25 cellular contexts compared by ENCODE assay signal in genomic region chr15:28018291-28019044, GRCh38.
"Had no signal": no experiment of that assay in that cellular context is flagged by ENCODE, and none has a peak within 500 bp of the region (broad histone marks: within the 10 kb centered on the region; RNA-seq: fewer than 3 reads in every experiment).

No MANE protein-coding gene starts in this region.

- H3K4me3 Mint-ChIP-seq: activated naive CD8-positive, alpha-beta T cell treated with anti-CD3 and anti-CD28 coated beads for 36 hours; activated T-cell treated with anti-CD3 and anti-CD28 coated beads, Interleukin-2, amount 50 U/mL, for 24 hours; dendritic cell treated with granulocyte-macrophage colony-stimulating factor and Interleukin-4, amounts not matched to agents 40 ng/mL and 50 ng/mL, for 4 days; natural killer cell treated with Interleukin-12 subunit alpha and Interleukin-12 subunit beta and Interleukin-15 and Interleukin-18, amount 100 ng/mL, for 72 hours; stimulated activated memory B cell treated with anti-CD40 and anti-IgM and Interleukin-4, amounts not matched to agents 10 μg/mL and 1 μg/mL and 100 μg/mL, for 72 hours; T-cell; T-helper 2 cell treated with Interferon-gamma antibody and Interleukin-4, amounts not matched to agents 5 μg/mL and 100 μg/mL, for 36 hours had no signal

- H3K4me2 ChIP-seq: smooth muscle cell had no signal

- FAIRE-seq: astrocyte, endometrium had no signal

- H3K9me3 Mint-ChIP-seq: activated naive CD8-positive, alpha-beta T cell treated with anti-CD3 and anti-CD28 coated beads for 36 hours; activated T-cell treated with anti-CD3 and anti-CD28 coated beads, Interleukin-2, amount 50 U/mL, for 24 hours; activated T-helper 2 cell treated with anti-CD3 and anti-CD28 coated beads, Interferon-gamma antibody, Interleukin-2, Interleukin-4, amounts not matched to agents 10 μg/mL and 5 μg/mL and 100 μg/mL, durations not matched to agents 14 hours and 24 hours and 36 hours; dendritic cell treated with granulocyte-macrophage colony-stimulating factor and Interleukin-4, amounts not matched to agents 40 ng/mL and 50 ng/mL, for 4 days; natural killer cell treated with Interleukin-12 subunit alpha and Interleukin-12 subunit beta and Interleukin-15 and Interleukin-18, amount 100 ng/mL, for 72 hours; stimulated activated memory B cell treated with anti-CD40 and anti-IgM and Interleukin-4, amounts not matched to agents 10 μg/mL and 1 μg/mL and 100 μg/mL, for 72 hours; T-helper 2 cell treated with Interferon-gamma antibody and Interleukin-4, amounts not matched to agents 5 μg/mL and 100 μg/mL, for 36 hours had no signal

- H3K27me3 Mint-ChIP-seq: activated naive CD8-positive, alpha-beta T cell treated with anti-CD3 and anti-CD28 coated beads for 36 hours; activated T-cell treated with anti-CD3 and anti-CD28 coated beads, Interleukin-2, amount 50 U/mL, for 24 hours; dendritic cell treated with granulocyte-macrophage colony-stimulating factor and Interleukin-4, amounts not matched to agents 40 ng/mL and 50 ng/mL, for 4 days; natural killer cell treated with Interleukin-12 subunit alpha and Interleukin-12 subunit beta and Interleukin-15 and Interleukin-18, amount 100 ng/mL, for 72 hours had no signal

- H3K27ac ChIP-seq: breast epithelium, sigmoid colon, stomach, suprapubic skin, tibial nerve had no signal

- H3K27ac Mint-ChIP-seq: activated naive CD8-positive, alpha-beta T cell treated with anti-CD3 and anti-CD28 coated beads for 36 hours; activated T-cell treated with anti-CD3 and anti-CD28 coated beads, Interleukin-2, amount 50 U/mL, for 24 hours; activated T-helper 2 cell treated with anti-CD3 and anti-CD28 coated beads, Interferon-gamma antibody, Interleukin-2, Interleukin-4, amounts not matched to agents 10 μg/mL and 5 μg/mL and 100 μg/mL, durations not matched to agents 14 hours and 24 hours and 36 hours; dendritic cell treated with granulocyte-macrophage colony-stimulating factor and Interleukin-4, amounts not matched to agents 40 ng/mL and 50 ng/mL, for 4 days; natural killer cell treated with Interleukin-12 subunit alpha and Interleukin-12 subunit beta and Interleukin-15 and Interleukin-18, amount 100 ng/mL, for 72 hours; stimulated activated memory B cell treated with anti-CD40 and anti-IgM and Interleukin-4, amounts not matched to agents 10 μg/mL and 1 μg/mL and 100 μg/mL, for 72 hours; T-cell; T-helper 2 cell treated with Interferon-gamma antibody and Interleukin-4, amounts not matched to agents 5 μg/mL and 100 μg/mL, for 36 hours had no signal

- H3K4me3 ChIP-seq: breast epithelium, sigmoid colon, smooth muscle cell, stomach, suprapubic skin, tibial nerve had no signal

- DNase-seq: activated CD4-positive, alpha-beta T cell treated with anti-CD3 and anti-CD28 coated beads for 1 hour; activated CD8-positive, alpha-beta memory T cell treated with anti-CD3 and anti-CD28 coated beads for 24 hours; activated CD8-positive, alpha-beta memory T cell treated with anti-CD3 and anti-CD28 coated beads, Interleukin-2, amount 50 U/mL, for 4 hours; activated naive CD4-positive, alpha-beta T cell treated with Interleukin-2 at 50 U/mL for 16 hours; activated naive CD8-positive, alpha-beta T cell treated with anti-CD3 and anti-CD28 coated beads for 36 hours; activated T-cell treated with anti-CD3 and anti-CD28 coated beads, Interleukin-2, amount 50 U/mL, for 24 hours; effector CD4-positive, alpha-beta T cell; erythroblast; foreskin melanocyte; left ventricle myocardium superior; sigmoid colon; stimulated activated CD4-positive, alpha-beta T cell treated with anti-CD3 and anti-CD28 coated beads, Interleukin-15, amount 100 ng/mL, for 24 hours; stomach; T-cell had no signal

- H3K4me1 ChIP-seq: breast epithelium, sigmoid colon, stomach, suprapubic skin, tibial nerve had no signal

- H3K9me3 ChIP-seq: breast epithelium, sigmoid colon, stomach, suprapubic skin, tibial nerve had no signal

- H3K4me1 Mint-ChIP-seq: activated naive CD8-positive, alpha-beta T cell treated with anti-CD3 and anti-CD28 coated beads for 36 hours; stimulated activated memory B cell treated with anti-CD40 and anti-IgM and Interleukin-4, amounts not matched to agents 10 μg/mL and 1 μg/mL and 100 μg/mL, for 72 hours; T-cell had no signal

- ATAC-seq: left ventricle myocardium superior; natural killer cell treated with Interleukin-12 subunit alpha and Interleukin-12 subunit beta and Interleukin-15 and Interleukin-18, amount 100 ng/mL, for 72 hours; stimulated activated memory B cell treated with anti-CD40 and anti-IgM and Interleukin-4, amounts not matched to agents 10 μg/mL and 1 μg/mL and 100 μg/mL, for 72 hours; T-cell had no signal

- H3K36me3 Mint-ChIP-seq: activated naive CD8-positive, alpha-beta T cell treated with anti-CD3 and anti-CD28 coated beads for 36 hours; natural killer cell treated with Interleukin-12 subunit alpha and Interleukin-12 subunit beta and Interleukin-15 and Interleukin-18, amount 100 ng/mL, for 72 hours; stimulated activated memory B cell treated with anti-CD40 and anti-IgM and Interleukin-4, amounts not matched to agents 10 μg/mL and 1 μg/mL and 100 μg/mL, for 72 hours; T-cell had no signal

- H3K27me3 ChIP-seq: breast epithelium, sigmoid colon, stomach, suprapubic skin, tibial nerve had no signal

- H3K36me3 ChIP-seq: breast epithelium, sigmoid colon, stomach, suprapubic skin, tibial nerve had no signal
